ENCODE assay signal across 19 cellular contexts in genomic region chr2:23657934-23658333, GRCh38.
"Had no signal": no experiment of that assay in that cellular context is flagged by ENCODE, and none has a peak within 500 bp of the region (broad histone marks: within the 10 kb centered on the region; RNA-seq: fewer than 3 reads in every experiment).

No MANE protein-coding gene starts in this region.

- H3K36me3 ChIP-seq: neutrophil, sigmoid colon, upper lobe of left lung, vagina had no signal

- H3K4me1 ChIP-seq: psoas muscle had no signal

- ATAC-seq: effector memory CD8-positive, alpha-beta T cell; gastroesophageal sphincter; naive thymus-derived CD4-positive, alpha-beta T cell; psoas muscle had no signal

- H3K27ac ChIP-seq: epithelial cell of prostate, esophagus muscularis mucosa, gastroesophageal sphincter, neutrophil, psoas muscle, sigmoid colon, skin epidermis, tibial artery, upper lobe of left lung, vagina had no signal

- H3K27ac Mint-ChIP-seq: effector memory CD8-positive, alpha-beta T cell; immature natural killer cell had no signal

- H3K9me3 ChIP-seq: esophagus muscularis mucosa, gastroesophageal sphincter, neutrophil, psoas muscle, sigmoid colon, tibial artery, upper lobe of left lung, vagina had no signal

- H3K36me3 Mint-ChIP-seq: immature natural killer cell had no signal

- H3K27me3 ChIP-seq: esophagus muscularis mucosa, gastroesophageal sphincter, sigmoid colon, tibial artery, upper lobe of left lung, vagina had no signal

- H3K9me3 Mint-ChIP-seq: effector memory CD8-positive, alpha-beta T cell; immature natural killer cell; naive thymus-derived CD4-positive, alpha-beta T cell; nephron progenitor cell had no signal

- H3K4me3 Mint-ChIP-seq: effector memory CD8-positive, alpha-beta T cell; naive thymus-derived CD4-positive, alpha-beta T cell; nephron progenitor cell had no signal

- DNase-seq: cortex of kidney; effector memory CD8-positive, alpha-beta T cell; foreskin fibroblast; glutamatergic neuron; retina; sigmoid colon; stimulated activated naive CD4-positive, alpha-beta T cell; tibial artery; upper lobe of left lung had no signal

- H3K4me3 ChIP-seq: esophagus muscularis mucosa, gastroesophageal sphincter, psoas muscle, sigmoid colon, skin epidermis, tibial artery, upper lobe of left lung, vagina had no signal
